Comparison of ENCODE assay signal across 8 cellular contexts in the genomic region with DNA sequence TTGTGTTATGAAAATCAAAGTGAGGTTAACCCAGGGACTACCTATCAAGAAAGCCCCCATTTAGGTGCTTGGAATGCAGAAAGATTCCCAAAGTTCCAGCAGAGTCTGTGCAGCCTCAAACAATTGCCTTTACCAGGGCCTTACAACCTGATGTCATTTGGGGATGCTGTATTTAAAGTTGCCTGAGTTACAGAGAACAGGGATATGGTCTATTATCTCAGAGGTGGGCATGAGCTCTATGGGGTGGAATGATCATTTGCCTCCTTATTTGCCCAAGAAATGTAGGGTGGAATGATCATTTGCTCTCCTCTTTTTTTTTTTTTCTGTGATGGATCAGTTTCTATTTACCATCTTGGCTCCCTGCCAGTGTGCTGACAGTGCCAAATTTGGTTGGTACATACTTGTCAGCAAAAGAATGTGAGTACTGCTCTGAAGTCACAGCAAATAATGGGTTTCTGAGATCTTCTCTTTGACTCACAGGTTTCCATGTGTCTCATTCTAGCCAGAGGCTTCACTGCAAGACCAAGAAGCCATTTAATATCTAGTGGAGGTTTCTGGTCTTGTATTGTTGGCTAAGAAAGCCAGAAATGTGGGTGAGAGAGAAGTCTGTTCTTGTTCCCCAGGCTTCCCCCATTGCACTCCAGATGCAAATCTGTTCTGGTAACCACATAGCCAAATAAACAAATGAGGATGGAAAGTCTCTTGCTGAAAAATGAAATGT.
DNase-seq lines count a peak whose midpoint lies in the region; ATAC-seq and TF ChIP-seq lines count a peak whose summit lies in the region.

No MANE protein-coding gene starts in this region.

- peak; percentile 62 for ATAC-seq in HG03378 (IDR thresholded peaks at IDR 0.05; ENCODE audit: unreplicated experiment)

- peak; percentile 88 for DNase-seq in DMS53 treated with DMSO at 0.1 percent for 48 hours (lab: John Stamatoyannopoulos, UW; ENCODE audit: unreplicated experiment)
- DNase-seq in GM19240 (ENCODE audit: insufficient read length, low spot score) = peak; percentile 23
- DNase-seq in NCI-H748 (lab: John Stamatoyannopoulos, UW; ENCODE audit: unreplicated experiment) = peak; percentile 86
- peak; percentile 18 to 51 for DNase-seq in erythroblast (lab: John Stamatoyannopoulos, UW)
- DNase-seq in stimulated activated CD4-positive, alpha-beta T cell treated with anti-CD3 and anti-CD28 coated beads, Interleukin-2, amount 100 ng/mL, for 48 hours = peak; percentile 31 to 44
- no peak for DNase-seq in KBM-7
- no peak for DNase-seq in cerebellar cortex (ENCODE audit: low spot score)

- in situ Hi-C loops in KBM-7 (cut with MboI; ENCODE audit: low pct_unique_long_range_greater_than_20kb, low sequenced_read_pairs) = no loop called here

- TF ChIP-seq POLR2A in erythroblast (IDR thresholded peaks at IDR 0.05; ENCODE audit: low read length) = no peak

Comparison
In these comparisons a context has a peak if more than half of its experiments do, and no peak if none do; other contexts are left out.
1. DNase-seq: peak in DMS53 treated with DMSO at 0.1 percent for 48 hours (single experiment), GM19240 (single experiment), NCI-H748 (single experiment), erythroblast (2 of 2) and stimulated activated CD4-positive, alpha-beta T cell treated with anti-CD3 and anti-CD28 coated beads, Interleukin-2, amount 100 ng/mL, for 48 hours (2 of 2); none in KBM-7 (single experiment) and cerebellar cortex (single experiment).